Comparison of ENCODE assay signal across 1 cellular context in the genomic region with DNA sequence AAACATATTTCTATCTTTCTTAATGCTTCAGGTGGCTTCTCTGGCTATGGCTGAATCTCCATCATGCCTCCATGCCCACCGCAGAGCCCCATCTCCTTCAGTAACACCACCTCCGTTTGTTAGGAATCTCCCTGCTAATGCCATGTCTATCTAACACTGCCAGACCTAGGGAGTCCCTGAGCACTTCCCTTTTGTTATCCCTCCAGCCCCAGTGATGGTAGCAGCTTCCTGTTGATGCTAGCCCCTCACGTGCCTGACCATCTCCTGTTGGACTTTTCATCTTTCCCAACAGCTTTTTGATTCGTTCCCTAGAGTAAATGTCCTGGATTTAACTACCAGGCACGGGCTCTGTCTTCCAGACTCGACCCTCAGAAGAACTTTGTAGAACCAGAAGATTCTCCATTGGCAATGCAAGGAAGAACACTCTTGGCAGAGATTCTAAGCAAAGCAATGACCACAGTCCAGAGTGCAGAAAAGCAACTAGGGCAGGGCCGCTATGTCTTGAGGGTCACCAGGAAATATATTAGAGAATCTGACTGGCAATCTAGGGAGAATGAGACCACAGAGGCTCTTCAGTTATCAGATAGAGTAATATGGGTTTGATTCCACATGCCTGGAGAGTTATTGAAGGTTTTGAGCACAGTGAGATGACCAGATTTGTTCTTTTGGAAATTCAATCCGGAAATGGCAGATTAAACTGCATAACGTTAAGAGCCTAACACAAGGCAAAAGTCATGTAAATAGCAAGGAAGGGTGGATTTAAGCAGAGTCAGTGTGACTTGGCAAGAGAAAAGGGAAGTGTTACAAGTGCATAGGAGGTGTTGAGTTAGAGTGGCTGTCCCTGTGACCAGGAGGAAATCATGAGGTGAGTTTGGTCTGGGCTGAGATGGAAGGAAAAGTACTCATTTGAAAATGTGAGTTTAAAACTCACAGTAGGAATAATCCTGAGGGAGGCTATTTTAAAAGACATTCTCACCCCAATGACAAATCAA.
TF ChIP-seq lines count a peak whose summit lies in the region.

No MANE protein-coding gene starts in this region.

TF ChIP-seq in GM23338, 12 proteins besides CTCF, POLR2A, EP300 and RAD21:
- TF ChIP-seq ETS1 (IDR thresholded peaks at IDR 0.05) (no peak), CREB1 (CRISPR knock-in tag; IDR thresholded peaks at IDR 0.05; ENCODE audit: low read depth) (no peak), POLR2AphosphoS5 (IDR thresholded peaks at IDR 0.05; ENCODE audit: low read depth) (no peak), NANOG (IDR thresholded peaks at IDR 0.05; ENCODE audit: borderline replicate concordance) (no peak), ZNF462 (CRISPR knock-in tag; IDR thresholded peaks at IDR 0.05) (no peak), EZH2 (IDR thresholded peaks at IDR 0.05; ENCODE audit: low read depth, unreplicated experiment) (no peak), ZNF331 (CRISPR knock-in tag; IDR thresholded peaks at IDR 0.05; ENCODE audit: low read depth) (no peak), EZH2phosphoT487 (IDR thresholded peaks at IDR 0.05; ENCODE audit: unreplicated experiment) (no peak), REST (IDR thresholded peaks at IDR 0.05; ENCODE audit: unreplicated experiment) (no peak), STAT1 (IDR thresholded peaks at IDR 0.05; ENCODE audit: unreplicated experiment) (no peak), JUNB (IDR thresholded peaks at IDR 0.05; ENCODE audit: unreplicated experiment) (no peak), ZNF114 (CRISPR knock-in tag; IDR thresholded peaks at IDR 0.05) (no peak)
